In the genomic region with DNA sequence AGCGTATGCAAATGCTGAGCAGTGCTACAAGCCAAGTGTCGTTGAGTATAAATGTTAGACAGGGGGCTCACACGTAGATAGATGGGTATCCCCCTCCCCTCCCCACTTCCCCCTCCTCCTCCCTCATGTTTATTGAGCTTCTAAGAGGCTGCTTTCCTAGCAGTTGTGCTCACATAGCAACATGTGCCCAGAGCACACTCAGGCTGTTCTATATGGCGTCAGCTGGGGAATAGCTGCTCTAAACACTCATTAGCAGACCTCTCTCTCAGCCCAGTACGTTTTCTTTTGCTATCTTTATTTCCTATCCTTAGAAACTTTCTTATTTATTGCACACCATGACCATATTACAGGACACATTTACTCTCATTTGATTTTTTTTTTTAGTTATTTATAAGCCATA, we compare ENCODE assay signal across 13 cellular contexts. TPM values are rescaled to one million over a fixed set of nuclear protein-coding genes. Genes with fewer than 3 reads are reported as not detected.
DNase-seq lines count a peak whose midpoint lies in the region; ATAC-seq and TF ChIP-seq lines count a peak whose summit lies in the region.
"Had no signal": no experiment of that assay in that cellular context is flagged by ENCODE, and none has a peak within 500 bp of the region (broad histone marks: within the 10 kb centered on the region; RNA-seq: fewer than 3 reads in every experiment).

No MANE protein-coding gene starts in this region.

- TF ChIP-seq CTCF in nephron progenitor cell (IDR thresholded peaks at IDR 0.05) (no peak), PC-9 (conservative IDR thresholded peaks at IDR 0.05) (no peak)

- peaks cover 39% of the 10 kb centered on the region for H3K4me1 Mint-ChIP-seq in nephron progenitor cell

- CTCF ChIA-PET in PC-9 (lab: Charles Lee), result no interaction called here

- no peaks in the 10 kb centered on the region for H3K79me2 ChIP-seq in PC-9 (ENCODE audit: low read depth)

- BruUV-seq in PC-9 (replicated peaks; lab: Mats Ljungman, UMichigan), result no TSS peak

- no peak overlapping the region for H3K27ac Mint-ChIP-seq in nephron progenitor cell
- H3K27ac Mint-ChIP-seq: CD4-positive, alpha-beta T cell; naive thymus-derived CD4-positive, alpha-beta T cell had no signal

- ATAC-seq in GM18907 (IDR thresholded peaks at IDR 0.05; ENCODE audit: unreplicated experiment), result no peak
- ATAC-seq in HG03439 (IDR thresholded peaks at IDR 0.05; ENCODE audit: unreplicated experiment), result no peak
- ATAC-seq: naive thymus-derived CD4-positive, alpha-beta T cell had no signal

- H3K4me1 ChIP-seq in endocrine pancreas (ENCODE audit: control insufficient read depth, insufficient read depth, low read length) (peaks cover 20% of the 10 kb centered on the region), PC-9 (replicated peaks; ENCODE audit: insufficient read depth) (peaks cover 15% of the 10 kb centered on the region)

- H3K27me3 ChIP-seq in MG63 (no peaks in the 10 kb centered on the region), endocrine pancreas (ENCODE audit: control insufficient read depth, insufficient read depth, low read length) (no peaks in the 10 kb centered on the region), PC-9 (ENCODE audit: insufficient read depth, low read depth) (peaks cover 11% of the 10 kb centered on the region; the same call in 1 of the 2 replicates)

- H3K4me2 ChIP-seq in PC-9, result no peak overlapping the region

- no peak overlapping the region for H2AFZ ChIP-seq in PC-9

- no peaks in the 10 kb centered on the region for H3K36me3 Mint-ChIP-seq in nephron progenitor cell (ENCODE audit: low read depth)
- H3K36me3 Mint-ChIP-seq: naive thymus-derived CD4-positive, alpha-beta T cell had no signal

- H3K36me3 ChIP-seq in MG63 (peaks cover 28% of the 10 kb centered on the region), endocrine pancreas (ENCODE audit: control insufficient read depth, insufficient read depth, low read length) (peaks cover 3% of the 10 kb centered on the region), PC-9 (ENCODE audit: low read depth) (no peaks in the 10 kb centered on the region)

- no peaks in the 10 kb centered on the region for H3K9me2 ChIP-seq in PC-9 (ENCODE audit: insufficient read depth)

- peaks cover 59% of the 10 kb centered on the region for H3K27me3 Mint-ChIP-seq in nephron progenitor cell (ENCODE audit: low read depth, poor library complexity)

- no peaks in the 10 kb centered on the region for H4K20me1 ChIP-seq in PC-9 (ENCODE audit: insufficient read depth)

- DNase-seq in Ammon's horn (ENCODE audit: low spot score) (peak; percentile 61), MG63 (peak; percentile 5), nephron progenitor cell (no peak), PC-9 (no peak)
- no peak for DNase-seq in activated naive CD4-positive, alpha-beta T cell (lab: John Stamatoyannopoulos, UW)
- DNase-seq: CD4-positive, alpha-beta T cell; effector CD4-positive, alpha-beta T cell; naive thymus-derived CD4-positive, alpha-beta T cell; stimulated activated CD8-positive, alpha-beta memory T cell treated with anti-CD3 and anti-CD28 coated beads, Interleukin-4, amount 100 ng/mL, for 48 hours had no signal

- H3K9me3 Mint-ChIP-seq in nephron progenitor cell, result no peaks in the 10 kb centered on the region
- H3K9me3 Mint-ChIP-seq: CD4-positive, alpha-beta T cell had no signal

- H3K27ac ChIP-seq in PC-9, result no peak overlapping the region
- H3K27ac ChIP-seq: VCaP had no signal

- no peak overlapping the region for H3K9ac ChIP-seq in endocrine pancreas (ENCODE audit: control insufficient read depth, insufficient read depth, low read length)

- H3K4me3 ChIP-seq in MG63, result peak overlapping the region; percentile 89
- peak overlapping the region; percentile 90 for H3K4me3 ChIP-seq in endocrine pancreas (ENCODE audit: control insufficient read depth, insufficient read depth, low read length)
- H3K4me3 ChIP-seq in PC-9, result no peak overlapping the region

- H3K9me3 ChIP-seq in MG63, result no peaks in the 10 kb centered on the region
- no peaks in the 10 kb centered on the region for H3K9me3 ChIP-seq in endocrine pancreas (ENCODE audit: control insufficient read depth, low read length)
- H3K9me3 ChIP-seq in PC-9 (ENCODE audit: insufficient read depth, low read depth), result no peaks in the 10 kb centered on the region

- peak overlapping the region; percentile 29 for H3K4me3 Mint-ChIP-seq in nephron progenitor cell
- H3K4me3 Mint-ChIP-seq: CD4-positive, alpha-beta T cell had no signal

- POLR2A ChIA-PET in PC-9 (lab: Charles Lee; ENCODE audit: unreplicated experiment), result interaction anchor here (0.6 kb wide), 1 partner anchor 239 kb away, joined by 8 read pairs; no protein-coding TSS in a partner anchor

- 0 out of 2 replicates have a peak, but pooled peaks cover 5% of the 10 kb centered on the region for H3F3A ChIP-seq in PC-9 (ENCODE audit: insufficient read depth, low read depth)

- intact Hi-C loops in PC-9 (cut with micrococcal nuclease; ENCODE audit: unreplicated experiment), result no loop called here

RNA-seq across cellular contexts. Expression of a gene that starts 1.8 kb away (rescaled TPM):
- 8.1 and 12.8 TPM in 2 replicates for total RNA-seq in MG63 (2014; rRNA removed; shearing (Covaris generic); ENCODE audit: low replicate concordance)
- total RNA-seq in PC-9 (2021), result not detected in 2 replicates
- total RNA-seq: CD4-positive, alpha-beta T cell had no signal

Comparison
In these comparisons a context has a peak if more than half of its experiments do, and no peak if none do; other contexts are left out.
1. DNase-seq: peak in Ammon's horn (single experiment) and MG63 (single experiment); none in nephron progenitor cell (single experiment), PC-9 (0 of 2) and activated naive CD4-positive, alpha-beta T cell (0 of 4).